16 cellular contexts compared by ENCODE assay signal in the genomic region with DNA sequence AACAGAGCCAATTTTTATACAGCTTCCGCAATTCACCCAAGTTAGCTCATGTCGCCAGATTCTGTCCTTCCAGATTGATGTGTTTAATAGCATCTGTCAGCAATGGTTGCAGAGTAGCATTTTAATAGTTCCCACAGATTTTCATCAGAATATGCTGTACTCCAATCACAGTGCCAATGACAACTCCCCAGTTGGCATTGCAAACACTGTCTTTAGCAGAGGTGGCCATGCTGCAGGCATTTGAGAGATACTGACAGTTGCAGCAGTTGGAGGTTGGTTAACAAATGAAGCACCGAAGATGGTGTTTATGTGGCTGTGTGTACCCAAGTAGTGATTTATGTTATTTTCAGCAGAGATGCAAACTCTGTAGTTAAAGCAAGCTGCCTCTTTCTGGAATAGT.
"Had no signal": no experiment of that assay in that cellular context is flagged by ENCODE, and none has a peak within 500 bp of the region (broad histone marks: within the 10 kb centered on the region; RNA-seq: fewer than 3 reads in every experiment).

No MANE protein-coding gene starts in this region.

- H3K27ac Mint-ChIP-seq: nephron; stimulated activated effector memory CD8-positive, alpha-beta T cell treated with anti-CD3 and anti-CD28 coated beads, Interleukin-12 subunit alpha, Interleukin-12 subunit beta, amount 100 ng/mL, for 72 hours had no signal

- DNase-seq: effector memory CD4-positive, alpha-beta T cell; gastrocnemius medialis; left cardiac atrium; left ventricle myocardium inferior; mesenchymal stem cell; midbrain; naive B cell; small intestine; stimulated activated CD4-positive, alpha-beta T cell treated with anti-CD3 and anti-CD28 coated beads, Interleukin-12 subunit alpha, Interleukin-12 subunit beta, amount 100 ng/mL, for 4 hours; stimulated activated CD8-positive, alpha-beta memory T cell treated with anti-CD3 and anti-CD28 coated beads, Interleukin-4, amount 100 ng/mL, for 48 hours; stimulated activated naive CD8-positive, alpha-beta T cell treated with anti-CD3 and anti-CD28 coated beads, Interleukin-15, Interleukin-2, amounts not matched to agents 100 U/mL and 50 U/mL, for 24 hours; tibial artery; upper lobe of right lung had no signal

- H3K9me3 Mint-ChIP-seq: stimulated activated effector memory CD8-positive, alpha-beta T cell treated with anti-CD3 and anti-CD28 coated beads, Interleukin-12 subunit alpha, Interleukin-12 subunit beta, amount 100 ng/mL, for 72 hours had no signal

- ATAC-seq: esophagus mucosa; gastrocnemius medialis; left cardiac atrium; stimulated activated effector memory CD8-positive, alpha-beta T cell treated with anti-CD3 and anti-CD28 coated beads, Interleukin-12 subunit alpha, Interleukin-12 subunit beta, amount 100 ng/mL, for 72 hours; stimulated activated naive CD8-positive, alpha-beta T cell treated with anti-CD3 and anti-CD28 coated beads, Interleukin-15, Interleukin-2, amounts not matched to agents 100 U/mL and 50 U/mL, for 24 hours; upper lobe of right lung had no signal

- H3K36me3 Mint-ChIP-seq: naive B cell; stimulated activated effector memory CD8-positive, alpha-beta T cell treated with anti-CD3 and anti-CD28 coated beads, Interleukin-12 subunit alpha, Interleukin-12 subunit beta, amount 100 ng/mL, for 72 hours had no signal

- H3K4me1 Mint-ChIP-seq: stimulated activated effector memory CD8-positive, alpha-beta T cell treated with anti-CD3 and anti-CD28 coated beads, Interleukin-12 subunit alpha, Interleukin-12 subunit beta, amount 100 ng/mL, for 72 hours had no signal

- H3K4me3 Mint-ChIP-seq: naive B cell; nephron; stimulated activated effector memory CD8-positive, alpha-beta T cell treated with anti-CD3 and anti-CD28 coated beads, Interleukin-12 subunit alpha, Interleukin-12 subunit beta, amount 100 ng/mL, for 72 hours had no signal
